8 cellular contexts compared by ENCODE assay signal in genomic region chr3:114418724-114419543, GRCh38.
A peak's percentile ranks its signal among the peaks of the same experiment; 100 is the strongest.
DNase-seq lines count a peak whose midpoint lies in the region; ATAC-seq and TF ChIP-seq lines count a peak whose summit lies in the region.

No MANE protein-coding gene starts in this region.

- POLR2A ChIA-PET in naive thymus-derived CD8-positive, alpha-beta T cell (lab: Charles Lee), result interaction anchor here (0.6 to 0.8 kb wide), 3 partner anchors 205 to 267 kb away, joined by 3 to 4 read pairs (median 3); no protein-coding TSS in a partner anchor

- no peak overlapping the region for H3K4me3 Mint-ChIP-seq in naive thymus-derived CD8-positive, alpha-beta T cell

- no peaks in the 10 kb centered on the region for H3K27me3 Mint-ChIP-seq in naive thymus-derived CD8-positive, alpha-beta T cell

- no peaks in the 10 kb centered on the region for H3K36me3 Mint-ChIP-seq in naive thymus-derived CD8-positive, alpha-beta T cell

- peak; percentile 74 for ATAC-seq in HG02798 (IDR thresholded peaks at IDR 0.05; ENCODE audit: poor library complexity, unreplicated experiment)
- ATAC-seq in esophagus mucosa, result peak; percentile 89
- peak; percentile 78 to 92 for ATAC-seq in naive thymus-derived CD8-positive, alpha-beta T cell

- TF ChIP-seq CTCF in GM13977 (IDR thresholded peaks at IDR 0.05; ENCODE audit: extremely low read depth, insufficient read depth, missing control alignments), result peak; percentile 63

- no peak overlapping the region for H3K27ac Mint-ChIP-seq in naive thymus-derived CD8-positive, alpha-beta T cell

- H3K4me1 Mint-ChIP-seq in naive thymus-derived CD8-positive, alpha-beta T cell, result peaks cover 4 to 12% (median 8%) of the 10 kb centered on the region in 4 donors

- DNase-seq in AML-193 (lab: John Stamatoyannopoulos, UW) (peak; percentile 80 to 82), GM13977 (ENCODE audit: low spot score) (peak; percentile 32), NCI-H1092 treated with DMSO at 0.1 percent for 48 hours (lab: John Stamatoyannopoulos, UW) (peak; percentile 89), SKM-1 (lab: John Stamatoyannopoulos, UW; ENCODE audit: unreplicated experiment) (peak; percentile 16), nucleus accumbens (lab: John Stamatoyannopoulos, UW) (no peak)
- peak in 3 of 10 donors; percentile 68 to 70 (median 68) for DNase-seq in naive thymus-derived CD8-positive, alpha-beta T cell

- no peaks in the 10 kb centered on the region for H3K9me3 Mint-ChIP-seq in naive thymus-derived CD8-positive, alpha-beta T cell

- in situ Hi-C loops in GM13977 (cut with MboI; ENCODE audit: low pct_unique_long_range_greater_than_20kb, low sequenced_read_pairs, unreplicated experiment), result no loop called here

Comparison
In these comparisons a context has a peak if more than half of its experiments do, and no peak if none do; other contexts are left out.
1. DNase-seq: peak in AML-193 (2 of 2), GM13977 (single experiment), NCI-H1092 treated with DMSO at 0.1 percent for 48 hours (single experiment) and SKM-1 (single experiment); none in nucleus accumbens (0 of 56).
2. Peak in every context shown above with its lines, with median percentiles within 50 percentile points of each other: ATAC-seq.